Comparison of ENCODE assay signal across 24 cellular contexts in the genomic region with DNA sequence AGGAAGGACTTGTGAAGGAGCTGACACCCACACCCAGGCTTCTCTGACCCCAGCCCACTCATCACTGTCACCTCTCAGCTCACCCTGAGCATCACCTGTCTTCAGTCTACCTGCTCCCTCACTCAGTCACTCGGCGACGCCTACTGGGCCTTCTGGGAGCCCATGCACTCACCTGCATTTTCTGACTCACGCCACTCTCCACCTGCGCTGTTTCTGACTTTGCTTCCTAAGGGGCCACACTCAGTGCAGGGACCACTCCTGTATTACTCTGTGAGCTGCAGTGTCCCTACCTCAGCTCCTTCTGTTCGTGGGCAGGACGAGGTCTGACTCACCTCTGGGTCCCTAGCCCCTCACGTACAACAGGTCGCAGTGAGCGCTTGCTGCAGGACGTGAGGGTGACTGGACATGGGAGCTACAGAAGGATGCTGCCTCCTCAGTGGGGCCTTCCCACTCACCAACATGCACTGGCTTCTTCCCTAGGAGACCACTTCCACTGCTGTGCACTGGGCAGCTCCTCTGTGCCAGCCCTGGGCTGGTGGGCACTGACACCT.
DNase-seq lines count a peak whose midpoint lies in the region; ATAC-seq and TF ChIP-seq lines count a peak whose summit lies in the region.
"Had no signal": no experiment of that assay in that cellular context is flagged by ENCODE, and none has a peak within 500 bp of the region (broad histone marks: within the 10 kb centered on the region; RNA-seq: fewer than 3 reads in every experiment).

No MANE protein-coding gene starts in this region.

- H3K4me3 ChIP-seq in Peyer's patch (no peak overlapping the region), upper lobe of right lung (no peak overlapping the region), MG63 (no peak overlapping the region)
- H3K4me3 ChIP-seq: right atrium auricular region, SK-N-MC had no signal

- H3K36me3 Mint-ChIP-seq in mesothelial cell of epicardium, result no peaks in the 10 kb centered on the region
- H3K36me3 Mint-ChIP-seq: memory B cell had no signal

- no peak overlapping the region for H3K4me3 Mint-ChIP-seq in mesothelial cell of epicardium
- H3K4me3 Mint-ChIP-seq: memory B cell had no signal

- H3K27me3 Mint-ChIP-seq in mesothelial cell of epicardium (ENCODE audit: low read depth), result no peaks in the 10 kb centered on the region

- H3K9me3 ChIP-seq in Peyer's patch (no peaks in the 10 kb centered on the region), upper lobe of right lung (no peaks in the 10 kb centered on the region), MG63 (no peaks in the 10 kb centered on the region)
- H3K9me3 ChIP-seq: right atrium auricular region had no signal

- ATAC-seq in Right ventricle myocardium inferior (no peak), Right ventricle myocardium superior (ENCODE audit: poor library complexity) (no peak), upper lobe of right lung (no peak), GM18505 (IDR thresholded peaks at IDR 0.05; ENCODE audit: unreplicated experiment) (no peak)
- ATAC-seq: HCT116, T-helper 17 cell had no signal

- H3K4me1 Mint-ChIP-seq in mesothelial cell of epicardium, result peaks cover 4% of the 10 kb centered on the region
- H3K4me1 Mint-ChIP-seq: memory B cell, T-helper 17 cell had no signal

- TF ChIP-seq POLR2A in Peyer's patch (IDR thresholded peaks at IDR 0.05) (no peak), GM18505 (IDR thresholded peaks at IDR 0.05; ENCODE audit: borderline replicate concordance, extremely low read depth, insufficient read depth, insufficient read length) (no peak)

- H3K27ac Mint-ChIP-seq in mesothelial cell of epicardium, result no peak overlapping the region
- H3K27ac Mint-ChIP-seq: memory B cell, T-helper 17 cell had no signal

- intact Hi-C loops in Right ventricle myocardium inferior (cut with DNase I) (no loop called here), Right ventricle myocardium superior (cut with DNase I) (no loop called here), upper lobe of right lung (cut with DNase I) (no loop called here)

- no peaks in the 10 kb centered on the region for H3K9me3 Mint-ChIP-seq in mesothelial cell of epicardium
- H3K9me3 Mint-ChIP-seq: memory B cell had no signal

- DNase-seq in Right ventricle myocardium inferior (ENCODE audit: missing footprints), result peak; percentile 25
- no peak for DNase-seq in Right ventricle myocardium superior
- DNase-seq in Peyer's patch, result peak in 2 of 3 donors; percentile 34 to 37
- peak; percentile 10 to 27 for DNase-seq in mesothelial cell of epicardium (ENCODE audit: low spot score in 2 of 2, unreplicated experiment in 2 of 2)
- peak; percentile 58 for DNase-seq in upper lobe of right lung
- no peak for DNase-seq in MG63
- no peak for DNase-seq in GM13977 (ENCODE audit: low spot score)
- DNase-seq: activated naive CD4-positive, alpha-beta T cell treated with Interleukin-2 at 50 U/mL for 16 hours; activated T-cell treated with anti-CD3 and anti-CD28 coated beads for 4 hours; amniotic stem cell; dermis blood vessel endothelial cell; EL; glutamatergic neuron; NCI-H1436 treated with DMSO at 0.1 percent for 48 hours; NCI-H226; occipital lobe; stimulated activated CD4-positive, alpha-beta T cell treated with anti-CD3 and anti-CD28 coated beads, Interleukin-15, amount 100 ng/mL, for 24 hours; T-helper 17 cell had no signal

- H3K27ac ChIP-seq in Peyer's patch, result no peak overlapping the region
- no peak overlapping the region for H3K27ac ChIP-seq in upper lobe of right lung
- H3K27ac ChIP-seq: C4-2B, right atrium auricular region, SK-N-MC had no signal

- no peak for TF ChIP-seq CTCF in Peyer's patch (IDR thresholded peaks at IDR 0.05)
- TF ChIP-seq CTCF in mesothelial cell of epicardium (IDR thresholded peaks at IDR 0.05; ENCODE audit: unreplicated experiment), result no peak
- no peak for TF ChIP-seq CTCF in upper lobe of right lung (IDR thresholded peaks at IDR 0.05)
- no peak for TF ChIP-seq CTCF in GM13977 (IDR thresholded peaks at IDR 0.05; ENCODE audit: extremely low read depth, insufficient read depth, missing control alignments)

- H3K36me3 ChIP-seq in Peyer's patch (no peaks in the 10 kb centered on the region), upper lobe of right lung (no peaks in the 10 kb centered on the region), MG63 (no peaks in the 10 kb centered on the region)
- H3K36me3 ChIP-seq: right atrium auricular region had no signal

- no peaks in the 10 kb centered on the region for H3K27me3 ChIP-seq in Peyer's patch
- no peaks in the 10 kb centered on the region for H3K27me3 ChIP-seq in upper lobe of right lung
- H3K27me3 ChIP-seq in MG63, result no peaks in the 10 kb centered on the region
- H3K27me3 ChIP-seq: right atrium auricular region had no signal

- H3K4me1 ChIP-seq in Peyer's patch, result no peaks in the 10 kb centered on the region
- H3K4me1 ChIP-seq in upper lobe of right lung, result no peaks in the 10 kb centered on the region
- H3K4me1 ChIP-seq: right atrium auricular region had no signal

- in situ Hi-C loops in GM13977 (cut with MboI; ENCODE audit: low pct_unique_long_range_greater_than_20kb, low sequenced_read_pairs, unreplicated experiment), result no loop called here

Comparison
In these comparisons a context has a peak if more than half of its experiments do, and no peak if none do; other contexts are left out.
1. DNase-seq: peak in Right ventricle myocardium inferior (single experiment), Peyer's patch (2 of 3), mesothelial cell of epicardium (2 of 2) and upper lobe of right lung (single experiment); none in Right ventricle myocardium superior (single experiment), MG63 (single experiment) and GM13977 (single experiment).